21 cellular contexts compared by ENCODE assay signal in the genomic region with DNA sequence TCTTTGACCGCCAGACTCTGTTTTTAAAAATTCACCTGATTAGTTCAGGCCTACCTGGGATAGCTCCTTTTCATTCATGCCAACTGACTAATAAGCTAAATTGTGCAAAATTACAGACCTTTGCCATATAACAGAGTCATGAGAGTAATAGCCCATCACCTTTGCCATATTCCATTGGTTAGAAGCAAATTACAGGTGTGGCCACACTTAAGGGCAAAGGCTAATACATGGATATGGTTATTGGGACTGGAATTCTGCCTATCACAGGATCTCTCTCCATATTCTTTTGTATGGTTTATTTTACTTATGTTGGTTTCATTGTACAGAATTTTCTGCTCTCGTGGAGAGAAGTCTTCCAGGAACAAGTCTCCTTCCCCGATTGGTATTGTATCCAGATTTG.
"Had no signal": no experiment of that assay in that cellular context is flagged by ENCODE, and none has a peak within 500 bp of the region (broad histone marks: within the 10 kb centered on the region; RNA-seq: fewer than 3 reads in every experiment).

No MANE protein-coding gene starts in this region.

- H3K4me1 Mint-ChIP-seq: memory B cell, naive B cell had no signal

- H3K4me3 Mint-ChIP-seq: effector memory CD8-positive, alpha-beta T cell; memory B cell; naive B cell; natural killer cell treated with Interleukin-12 subunit alpha and Interleukin-12 subunit beta and Interleukin-15 and Interleukin-18, amount 100 ng/mL, for 72 hours; neural crest cell; stimulated activated naive CD8-positive, alpha-beta T cell treated with anti-CD3 and anti-CD28 coated beads, Interleukin-15, amount 100 ng/mL, for 72 hours had no signal

- H3K27ac Mint-ChIP-seq: effector memory CD8-positive, alpha-beta T cell; memory B cell; naive B cell; natural killer cell treated with Interleukin-12 subunit alpha and Interleukin-12 subunit beta and Interleukin-15 and Interleukin-18, amount 100 ng/mL, for 72 hours; progenitor cell of endocrine pancreas; stimulated activated naive CD8-positive, alpha-beta T cell treated with anti-CD3 and anti-CD28 coated beads, Interleukin-15, amount 100 ng/mL, for 72 hours had no signal

- H3K9me3 Mint-ChIP-seq: natural killer cell treated with Interleukin-12 subunit alpha and Interleukin-12 subunit beta and Interleukin-15 and Interleukin-18, amount 100 ng/mL, for 72 hours; neural crest cell; stimulated activated naive CD8-positive, alpha-beta T cell treated with anti-CD3 and anti-CD28 coated beads, Interleukin-15, amount 100 ng/mL, for 72 hours had no signal

- H3K27me3 Mint-ChIP-seq: effector memory CD8-positive, alpha-beta T cell; progenitor cell of endocrine pancreas; stimulated activated naive CD8-positive, alpha-beta T cell treated with anti-CD3 and anti-CD28 coated beads, Interleukin-15, amount 100 ng/mL, for 72 hours had no signal

- DNase-seq: cortex of kidney; effector memory CD8-positive, alpha-beta T cell; esophagus squamous epithelium; naive B cell; pancreas; right lobe of liver; stimulated activated CD4-positive, alpha-beta T cell treated with anti-CD3 and anti-CD28 coated beads, Interleukin-12 subunit alpha, Interleukin-12 subunit beta, amount 100 ng/mL, for 4 hours; stimulated activated CD4-positive, alpha-beta T cell treated with anti-CD3 and anti-CD28 coated beads, Interleukin-1b, Interleukin-23, amount 100 ng/mL, for 48 hours; stimulated activated CD4-positive, alpha-beta T cell treated with anti-CD3 and anti-CD28 coated beads, Interleukin-4, amount 100 ng/mL, for 1 hour; stimulated activated CD8-positive, alpha-beta memory T cell treated with anti-CD3 and anti-CD28 coated beads, Interleukin-4, amount 100 ng/mL, for 48 hours; stimulated activated naive CD4-positive, alpha-beta T cell; stimulated activated naive CD8-positive, alpha-beta T cell treated with anti-CD3 and anti-CD28 coated beads, Interleukin-15, amount 100 ng/mL, for 72 hours; thyroid gland had no signal

- ATAC-seq: effector memory CD8-positive, alpha-beta T cell; left lobe of liver; pancreas; right lobe of liver; stimulated activated naive CD8-positive, alpha-beta T cell treated with anti-CD3 and anti-CD28 coated beads, Interleukin-15, amount 100 ng/mL, for 72 hours had no signal

- H3K36me3 Mint-ChIP-seq: memory B cell; naive B cell; natural killer cell treated with Interleukin-12 subunit alpha and Interleukin-12 subunit beta and Interleukin-15 and Interleukin-18, amount 100 ng/mL, for 72 hours had no signal

- H3K4me3 ChIP-seq: esophagus squamous epithelium, lung, pancreas, right lobe of liver, smooth muscle cell, thyroid gland, vagina had no signal
